ENCODE assay signal across 8 cellular contexts in the genomic region with DNA sequence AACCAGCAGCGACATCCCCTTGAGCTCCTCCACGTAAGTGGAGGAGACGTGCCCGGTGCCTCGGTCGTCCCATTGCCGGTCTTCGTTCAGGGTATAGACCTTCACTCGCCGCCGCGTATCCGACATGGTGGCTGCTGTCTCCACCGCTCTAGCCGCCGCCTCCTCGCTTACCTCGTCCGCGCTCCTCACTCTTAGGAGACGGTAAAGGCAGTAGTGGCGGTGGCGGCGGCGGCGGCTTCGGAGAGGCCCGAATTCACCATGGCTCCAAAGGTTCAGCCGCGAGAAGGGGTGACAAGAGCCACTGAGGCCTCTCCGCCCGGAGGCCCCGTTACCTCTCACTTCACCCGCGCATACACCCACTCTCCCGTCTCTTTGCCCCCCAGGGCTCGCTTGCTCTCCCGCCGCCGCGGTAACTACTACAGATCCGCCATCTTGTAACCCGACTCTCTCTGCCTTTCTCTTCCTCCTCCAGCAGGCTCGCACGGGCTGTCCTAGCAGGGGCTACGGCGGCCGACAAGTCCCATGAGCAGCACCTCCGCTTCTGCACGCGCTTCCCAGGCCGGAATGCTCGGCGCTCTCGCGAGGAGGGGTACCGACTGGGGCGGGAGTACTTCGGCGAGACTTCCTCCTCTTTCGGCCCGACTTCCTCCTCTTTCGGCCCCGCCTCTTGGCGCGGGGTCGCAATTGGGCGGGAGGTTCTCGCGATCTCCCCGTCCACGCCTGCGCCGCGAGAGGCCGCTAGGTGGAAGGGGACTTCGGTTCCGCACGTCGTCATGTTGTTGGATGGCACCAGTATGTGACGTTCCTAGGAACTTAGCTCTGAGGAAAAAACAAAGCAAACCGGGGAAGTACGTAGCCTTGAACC. TPM values are rescaled to one million over a fixed set of nuclear protein-coding genes. Genes with fewer than 3 reads are reported as not detected.
A peak's percentile ranks its signal among the peaks of the same experiment; 100 is the strongest.
DNase-seq lines count a peak whose midpoint lies in the region; ATAC-seq and FAIRE-seq lines count a peak whose summit lies in the region.

PPP4R3B (minus strand) TSS at position 463 of the 865 bp plus-strand sequence; CDS start at position 126, 337 bp downstream.

- peak; percentile 78 for ATAC-seq in GM21367 (IDR thresholded peaks at IDR 0.05; ENCODE audit: unreplicated experiment)

- in situ Hi-C loops in Caki2 (cut with HindIII; ENCODE audit: low pct_unique_long_range_greater_than_20kb, low sequenced_read_pairs) = no loop called here
- in situ Hi-C loops in endometrial microvascular endothelial cells (cut with HindIII; ENCODE audit: inconsistent ontology term, low pct_unique_long_range_greater_than_20kb, low sequenced_read_pairs) = no loop called here

- DNase-seq in Caki2 (ENCODE audit: low read depth) = peak; percentile 100
- peak; percentile 98 for DNase-seq in HTR-8/SVneo (ENCODE audit: insufficient read length, low spot score)
- DNase-seq in NOMO-1 treated with DMSO at 0.1 percent for 48 hours (lab: John Stamatoyannopoulos, UW; ENCODE audit: unreplicated experiment) = peak; percentile 98
- peak; percentile 77 to 97 (median 88) for DNase-seq in activated CD8-positive, alpha-beta memory T cell treated with anti-CD3 and anti-CD28 coated beads for 48 hours (ENCODE audit: low read depth in 2 of 3, low spot score in 2 of 3)
- DNase-seq in mesenteric fat pad (ENCODE audit: low spot score) = peak; percentile 99
- peak; percentile 91 for DNase-seq in stimulated activated CD8-positive, alpha-beta memory T cell treated with anti-CD3 and anti-CD28 coated beads, Interleukin-15, amount 100 ng/mL, for 24 hours (ENCODE audit: low read depth)

- peak; percentile 96 for FAIRE-seq in HTR-8/SVneo (lab: Jason Lieb, UNC)

RNA-seq across cellular contexts. Expression of gene PPP4R3B, which starts in this region (rescaled TPM):
- 9.2 and 11.6 TPM in 2 replicates for total RNA-seq in Caki2 (2014; rRNA removed; shearing (Covaris generic); ENCODE audit: low replicate concordance)
- total RNA-seq in endometrial microvascular endothelial cells (ENCODE audit: inconsistent ontology term) (51.2 TPM), mesenteric fat pad (63.2 TPM)

Comparison
In these comparisons a context has a peak if more than half of its experiments do, and no peak if none do; other contexts are left out.
1. Peak in every context shown above with its lines: DNase-seq and ATAC-seq.